22 cellular contexts compared by ENCODE assay signal in the genomic region with DNA sequence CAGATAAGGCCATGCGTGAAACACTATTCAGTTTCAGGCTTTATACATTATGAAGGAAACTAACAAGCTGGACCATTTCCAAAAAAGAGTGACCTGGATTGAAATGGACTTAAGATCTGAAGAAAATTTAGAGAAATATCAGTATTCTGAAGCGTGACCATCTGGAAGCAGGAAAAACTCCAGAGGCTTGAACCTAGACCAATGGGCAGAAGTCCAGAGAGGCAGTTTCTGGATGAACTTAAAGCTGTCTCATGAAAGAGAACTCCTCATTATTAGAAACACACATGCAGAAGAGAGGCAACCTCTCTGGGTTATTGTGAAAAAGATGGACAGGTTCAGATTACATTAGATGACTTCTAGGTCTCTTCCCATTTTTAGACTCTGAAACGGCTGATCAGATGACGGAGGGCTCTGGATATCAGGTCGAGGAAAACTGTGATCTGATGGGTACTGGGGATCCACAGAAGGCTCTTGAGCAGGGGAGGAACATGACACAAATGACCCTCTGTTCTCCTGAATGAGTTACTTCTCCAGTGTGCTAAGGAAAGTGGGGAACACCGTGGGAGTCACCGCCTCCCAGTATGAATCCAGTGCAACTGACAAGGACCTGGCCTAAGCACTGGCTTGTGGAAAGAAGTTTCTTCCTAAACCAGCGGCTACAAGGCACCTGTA.
DNase-seq lines count a peak whose midpoint lies in the region; ATAC-seq and TF ChIP-seq lines count a peak whose summit lies in the region.
"Had no signal": no experiment of that assay in that cellular context is flagged by ENCODE, and none has a peak within 500 bp of the region (broad histone marks: within the 10 kb centered on the region; RNA-seq: fewer than 3 reads in every experiment).

No MANE protein-coding gene starts in this region.

- peaks cover 72 to 75% of the 10 kb centered on the region in 2 experiments for H3K4me1 ChIP-seq in neutrophil (ENCODE audit: control insufficient read depth in 1 of 2, insufficient read depth in 1 of 2, low read depth in 1 of 2, low read length in 1 of 2)
- no peaks in the 10 kb centered on the region for H3K4me1 ChIP-seq in MM.1S (ENCODE audit: low read length)

- BruUV-seq in MCF 10A (replicated peaks; lab: Mats Ljungman, UMichigan): no TSS peak

- H3K36me3 ChIP-seq in neutrophil (peaks cover 4% of the 10 kb centered on the region), MM.1S (replicated peaks; ENCODE audit: insufficient read depth, low read length) (no peaks in the 10 kb centered on the region)
- H3K36me3 ChIP-seq: left lung had no signal

- H3K4me3 ChIP-seq in astrocyte of the cerebellum (ENCODE audit: low read depth, low read length) (no peak overlapping the region), fibroblast of mammary gland (ENCODE audit: control insufficient read depth, low read depth, low read length) (no peak overlapping the region), neutrophil (ENCODE audit: low read depth in 1 of 2, low read length in 1 of 2) (peak overlapping the region in 1 of 2 experiments; percentile 20), MM.1S (ENCODE audit: low read length) (no peak overlapping the region)
- H3K4me3 ChIP-seq: left lung, SK-N-MC had no signal

- no peaks in the 10 kb centered on the region for H3K36me3 Mint-ChIP-seq in MCF 10A (ENCODE audit: insufficient read depth, unreplicated experiment)
- H3K36me3 Mint-ChIP-seq: type B pancreatic cell had no signal

- TF ChIP-seq CTCF in AG09319 (IDR thresholded peaks at IDR 0.05; ENCODE audit: low read depth, low read length) (no peak), astrocyte of the cerebellum (IDR thresholded peaks at IDR 0.05; ENCODE audit: low read depth, low read length, missing control alignments) (no peak), fibroblast of mammary gland (conservative IDR thresholded peaks at IDR 0.05; ENCODE audit: control insufficient read depth, insufficient read depth, low read depth, low read length) (no peak), neutrophil (IDR thresholded peaks at IDR 0.05) (no peak), MM.1S (IDR thresholded peaks at IDR 0.05; ENCODE audit: low read length) (no peak), MCF 10A (IDR thresholded peaks at IDR 0.05; ENCODE audit: unreplicated experiment) (no peak)

- H3K4me1 Mint-ChIP-seq in MCF 10A (ENCODE audit: insufficient read depth, unreplicated experiment): no peaks in the 10 kb centered on the region
- H3K4me1 Mint-ChIP-seq: activated naive CD8-positive, alpha-beta T cell treated with anti-CD3 and anti-CD28 coated beads, Interleukin-2, amount 50 U/mL, for 24 hours had no signal

- no peaks in the 10 kb centered on the region for H3K9me2 ChIP-seq in MM.1S (replicated peaks; ENCODE audit: insufficient read depth, low read length)

- no peak overlapping the region for H3K4me2 ChIP-seq in MM.1S (ENCODE audit: low read depth, low read length)

- in situ Hi-C loops in astrocyte of the cerebellum (cut with HindIII; ENCODE audit: low sequenced_read_pairs): no loop called here

- H3K27me3 Mint-ChIP-seq in MCF 10A (ENCODE audit: insufficient read depth, unreplicated experiment): no peaks in the 10 kb centered on the region
- H3K27me3 Mint-ChIP-seq: activated naive CD8-positive, alpha-beta T cell treated with anti-CD3 and anti-CD28 coated beads, Interleukin-2, amount 50 U/mL, for 24 hours; type B pancreatic cell had no signal

- CTCF ChIA-PET in MCF 10A (lab: Yijun Ruan, JAX): interaction anchor here (1.2 kb wide), 1 partner anchor 26 kb away, joined by 3 read pairs; no protein-coding TSS in a partner anchor

- H3K9me3 Mint-ChIP-seq in MCF 10A (ENCODE audit: unreplicated experiment): no peaks in the 10 kb centered on the region
- H3K9me3 Mint-ChIP-seq: activated naive CD8-positive, alpha-beta T cell treated with anti-CD3 and anti-CD28 coated beads, Interleukin-2, amount 50 U/mL, for 24 hours; activated T-cell treated with anti-CD3 and anti-CD28 coated beads, Interleukin-2, amount 50 U/mL, for 72 hours; type B pancreatic cell had no signal

- H3K27me3 ChIP-seq in neutrophil (no peaks in the 10 kb centered on the region), MM.1S (replicated peaks; ENCODE audit: insufficient read depth, low read length) (no peaks in the 10 kb centered on the region)
- H3K27me3 ChIP-seq: left lung had no signal

- H3K27ac ChIP-seq in neutrophil: peak overlapping the region; percentile 70
- H3K27ac ChIP-seq in MM.1S (ENCODE audit: low read length): no peak overlapping the region
- H3K27ac ChIP-seq: SK-N-MC had no signal

- H3K27ac Mint-ChIP-seq in MCF 10A (ENCODE audit: low read depth, unreplicated experiment): no peak overlapping the region
- H3K27ac Mint-ChIP-seq: activated naive CD8-positive, alpha-beta T cell treated with anti-CD3 and anti-CD28 coated beads, Interleukin-2, amount 50 U/mL, for 24 hours; type B pancreatic cell had no signal

- ATAC-seq in left ventricle myocardium superior: no peak
- ATAC-seq: activated naive CD8-positive, alpha-beta T cell treated with anti-CD3 and anti-CD28 coated beads, Interleukin-2, amount 50 U/mL, for 24 hours; activated T-cell treated with anti-CD3 and anti-CD28 coated beads, Interleukin-2, amount 50 U/mL, for 72 hours; left lung had no signal

- intact Hi-C loops in MCF 10A (cut with micrococcal nuclease): no loop called here
- intact Hi-C loops in left ventricle myocardium superior (cut with micrococcal nuclease): no loop called here

- no peaks in the 10 kb centered on the region for H4K20me1 ChIP-seq in MM.1S (ENCODE audit: insufficient read depth, low read length)

- no peak overlapping the region for H3K9ac ChIP-seq in MM.1S (ENCODE audit: low read length)

- H3K4me3 Mint-ChIP-seq in MCF 10A (ENCODE audit: unreplicated experiment): no peak overlapping the region
- H3K4me3 Mint-ChIP-seq: activated naive CD8-positive, alpha-beta T cell treated with anti-CD3 and anti-CD28 coated beads, Interleukin-2, amount 50 U/mL, for 24 hours; activated T-cell treated with anti-CD3 and anti-CD28 coated beads, Interleukin-2, amount 50 U/mL, for 72 hours; type B pancreatic cell had no signal

- DNase-seq in AG09319 (ENCODE audit: extremely low read depth, low read depth) (peak; percentile 5), astrocyte of the cerebellum (ENCODE audit: low read depth) (peak; percentile 29), fibroblast of mammary gland (ENCODE audit: low read depth) (peak; percentile 14), NCI-H1417 treated with DMSO at 0.1 percent for 48 hours (lab: John Stamatoyannopoulos, UW) (no peak), MM.1S (no peak), MCF 10A (ENCODE audit: unreplicated experiment) (no peak), left ventricle myocardium superior (no peak)
- DNase-seq: 8988T; activated CD4-positive, alpha-beta T cell treated with anti-CD3 and anti-CD28 coated beads, Interleukin-2, amount 50 U/mL, for 48 hours; activated naive CD4-positive, alpha-beta T cell; activated naive CD8-positive, alpha-beta T cell treated with anti-CD3 and anti-CD28 coated beads, Interleukin-2, amount 50 U/mL, for 24 hours; activated T-cell treated with anti-CD3 and anti-CD28 coated beads, Interleukin-2, amount 50 U/mL, for 72 hours; DMS79; GDM1; NCI-H1694; NCI-H2171; NCI-H510A; stimulated activated CD4-positive, alpha-beta T cell treated with anti-CD3 and anti-CD28 coated beads, Interleukin-4, amount 100 ng/mL, for 24 hours had no signal

- H3K9me3 ChIP-seq in neutrophil (no peaks in the 10 kb centered on the region), MM.1S (replicated peaks; ENCODE audit: insufficient read depth, low read length) (no peaks in the 10 kb centered on the region)
- H3K9me3 ChIP-seq: left lung had no signal

- POLR2A ChIA-PET in MCF 10A (lab: Yijun Ruan, JAX): no interaction called here

- no peak overlapping the region for H2AFZ ChIP-seq in MM.1S (ENCODE audit: low read length)

- no peaks in the 10 kb centered on the region for H3K79me2 ChIP-seq in MM.1S (ENCODE audit: low read length)

- H3F3A ChIP-seq in MM.1S (ENCODE audit: insufficient read depth, low read length): no peaks in the 10 kb centered on the region

Comparison
In these comparisons a context has a peak if more than half of its experiments do, and no peak if none do; other contexts are left out.
1. DNase-seq: peak in AG09319 (single experiment), astrocyte of the cerebellum (single experiment) and fibroblast of mammary gland (single experiment); none in NCI-H1417 treated with DMSO at 0.1 percent for 48 hours (single experiment), MM.1S (single experiment), MCF 10A (single experiment) and left ventricle myocardium superior (single experiment).